In the genomic region with DNA sequence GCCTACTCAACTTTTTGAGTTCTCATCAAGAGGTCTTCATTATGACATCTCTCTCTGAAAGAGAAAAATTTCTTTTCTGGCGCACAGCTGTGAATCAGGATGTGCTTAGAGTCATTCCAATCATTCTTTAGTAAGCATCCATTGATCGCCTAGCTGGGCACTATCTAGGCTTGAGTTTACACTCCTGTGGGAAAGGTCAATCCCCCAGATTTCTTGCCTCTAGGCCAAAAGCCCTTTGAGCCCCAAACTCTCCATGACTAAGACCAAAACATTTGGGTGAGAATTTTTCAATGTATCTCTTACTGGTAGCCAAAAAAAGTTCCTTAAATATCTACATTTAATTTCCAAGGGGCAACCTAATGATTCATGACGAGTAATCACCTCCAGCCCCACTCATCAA, we compare ENCODE assay signal across 19 cellular contexts.
DNase-seq lines count a peak whose midpoint lies in the region; TF ChIP-seq lines count a peak whose summit lies in the region.
"Had no signal": no experiment of that assay in that cellular context is flagged by ENCODE, and none has a peak within 500 bp of the region (broad histone marks: within the 10 kb centered on the region; RNA-seq: fewer than 3 reads in every experiment).

No MANE protein-coding gene starts in this region.

- no peak overlapping the region for H3K23ac ChIP-seq in mesendoderm (ENCODE audit: low read length)

- no peak overlapping the region for H2AK5ac ChIP-seq in mesendoderm (ENCODE audit: low read length)

- no peak overlapping the region for H3K27ac ChIP-seq in mesendoderm (ENCODE audit: low read depth, low read length)

- H3K79me1 ChIP-seq in mesendoderm (ENCODE audit: low read length), result no peaks in the 10 kb centered on the region

- no peak overlapping the region for H2BK15ac ChIP-seq in mesendoderm (replicated peaks; ENCODE audit: low read depth)

- no peak overlapping the region for H3K56ac ChIP-seq in mesendoderm (ENCODE audit: low read length)

- H3K4me3 ChIP-seq in AG10803 (ENCODE audit: low read length) (no peak overlapping the region), choroid plexus epithelial cell (ENCODE audit: low read depth, low read length) (no peak overlapping the region), mesendoderm (ENCODE audit: low read length) (no peak overlapping the region)

- no peak overlapping the region for H4K8ac ChIP-seq in mesendoderm (ENCODE audit: low read depth, low read length)

- no peaks in the 10 kb centered on the region for H3K27me3 ChIP-seq in mesendoderm (ENCODE audit: insufficient read depth, low read length, poor library complexity)

- H2BK120ac ChIP-seq in mesendoderm (ENCODE audit: low read depth, low read length), result no peak overlapping the region

- H3K36me3 Mint-ChIP-seq in activated T-helper 2 cell treated with anti-CD3 and anti-CD28 coated beads, Interferon-gamma antibody, Interleukin-2, Interleukin-4, amounts not matched to agents 10 μg/mL and 5 μg/mL and 100 μg/mL, durations not matched to agents 14 hours and 24 hours and 36 hours (ENCODE audit: low read depth), result no peaks in the 10 kb centered on the region
- H3K36me3 Mint-ChIP-seq: CD8-positive, alpha-beta T cell had no signal

- no peaks in the 10 kb centered on the region for H3K79me2 ChIP-seq in mesendoderm (ENCODE audit: control insufficient read depth, insufficient read depth, low read length)

- TF ChIP-seq CTCF in AG10803 (conservative IDR thresholded peaks at IDR 0.05; ENCODE audit: low read length), result no peak
- no peak for TF ChIP-seq CTCF in choroid plexus epithelial cell (conservative IDR thresholded peaks at IDR 0.05; ENCODE audit: low read depth, low read length)

- H3K36me3 ChIP-seq in mesendoderm (ENCODE audit: control insufficient read depth, insufficient read depth, low read length), result no peaks in the 10 kb centered on the region

- peak overlapping the region; percentile 80 for H3K18ac ChIP-seq in mesendoderm (ENCODE audit: low read length)

- no peaks in the 10 kb centered on the region for H3K27me3 Mint-ChIP-seq in activated T-helper 2 cell treated with anti-CD3 and anti-CD28 coated beads, Interferon-gamma antibody, Interleukin-2, Interleukin-4, amounts not matched to agents 10 μg/mL and 5 μg/mL and 100 μg/mL, durations not matched to agents 14 hours and 24 hours and 36 hours (ENCODE audit: low read depth)

- H3K9ac ChIP-seq in mesendoderm (ENCODE audit: low read length), result no peak overlapping the region

- no peak overlapping the region for H3K27ac Mint-ChIP-seq in activated T-helper 2 cell treated with anti-CD3 and anti-CD28 coated beads, Interferon-gamma antibody, Interleukin-2, Interleukin-4, amounts not matched to agents 10 μg/mL and 5 μg/mL and 100 μg/mL, durations not matched to agents 14 hours and 24 hours and 36 hours
- H3K27ac Mint-ChIP-seq: CD8-positive, alpha-beta T cell had no signal

- no peak overlapping the region for H4K5ac ChIP-seq in mesendoderm (ENCODE audit: low read length)

- H2BK5ac ChIP-seq in mesendoderm (ENCODE audit: low read length), result no peak overlapping the region

- H3K4me1 ChIP-seq in mesendoderm (ENCODE audit: control insufficient read depth, low read depth, low read length), result peaks cover 13% of the 10 kb centered on the region

- H3K4me3 Mint-ChIP-seq in activated T-helper 2 cell treated with anti-CD3 and anti-CD28 coated beads, Interferon-gamma antibody, Interleukin-2, Interleukin-4, amounts not matched to agents 10 μg/mL and 5 μg/mL and 100 μg/mL, durations not matched to agents 14 hours and 24 hours and 36 hours (ENCODE audit: low read depth), result no peak overlapping the region
- H3K4me3 Mint-ChIP-seq: CD8-positive, alpha-beta T cell had no signal

- intact Hi-C loops in activated T-helper 2 cell treated with anti-CD3 and anti-CD28 coated beads, Interferon-gamma antibody, Interleukin-2, Interleukin-4, amounts not matched to agents 10 μg/mL and 5 μg/mL and 100 μg/mL, durations not matched to agents 14 hours and 24 hours and 36 hours (cut with micrococcal nuclease), result no loop called here
- intact Hi-C loops in cardiac septum (cut with DNase I), result no loop called here

- no peaks in the 10 kb centered on the region for H3K4me1 Mint-ChIP-seq in activated T-helper 2 cell treated with anti-CD3 and anti-CD28 coated beads, Interferon-gamma antibody, Interleukin-2, Interleukin-4, amounts not matched to agents 10 μg/mL and 5 μg/mL and 100 μg/mL, durations not matched to agents 14 hours and 24 hours and 36 hours (ENCODE audit: low read depth)

- DNase-seq in AG10803 (ENCODE audit: low read depth), result peak; percentile 7
- peak; percentile 73 for DNase-seq in HS-5 (ENCODE audit: low read depth)
- DNase-seq in choroid plexus epithelial cell (ENCODE audit: low read depth), result peak; percentile 40
- DNase-seq in mesendoderm, result peak; percentile 80
- DNase-seq in NCI-H2196 (lab: John Stamatoyannopoulos, UW; ENCODE audit: unreplicated experiment), result no peak
- no peak for DNase-seq in activated T-helper 2 cell treated with anti-CD3 and anti-CD28 coated beads, Interferon-gamma antibody, Interleukin-2, Interleukin-4, amounts not matched to agents 10 μg/mL and 5 μg/mL and 100 μg/mL, durations not matched to agents 14 hours and 24 hours and 36 hours (ENCODE audit: low spot score)
- no peak for DNase-seq in NCI-H128 (lab: John Stamatoyannopoulos, UW; ENCODE audit: unreplicated experiment)
- DNase-seq in cardiac septum (ENCODE audit: low spot score), result no peak
- DNase-seq: 8988T; AML-193; C1 segment of cervical spinal cord; CD8-positive, alpha-beta T cell; GF-D8; Kasumi-1; NCI-H1092 treated with DMSO at 0.1 percent for 48 hours; NCI-H146; NCI-H2029; NCI-H446 treated with DMSO at 0.1 percent for 48 hours; NCI-H526 treated with DMSO at 0.1 percent for 48 hours had no signal

- H3K4ac ChIP-seq in mesendoderm (ENCODE audit: low read depth, low read length), result no peak overlapping the region

- H3K9me3 Mint-ChIP-seq in activated T-helper 2 cell treated with anti-CD3 and anti-CD28 coated beads, Interferon-gamma antibody, Interleukin-2, Interleukin-4, amounts not matched to agents 10 μg/mL and 5 μg/mL and 100 μg/mL, durations not matched to agents 14 hours and 24 hours and 36 hours, result peaks cover 11% of the 10 kb centered on the region

- no peak overlapping the region for H3K4me2 ChIP-seq in mesendoderm (ENCODE audit: low read length)

- WGBS in mesendoderm (ENCODE audit: extremely low coverage, insufficient coverage, low lambda C conversion rate), result no CpG with 5 or more reads among the region's 3 CpGs

Comparison
In these comparisons a context has a peak if more than half of its experiments do, and no peak if none do; other contexts are left out.
1. DNase-seq: peak in AG10803 (single experiment), HS-5 (single experiment), choroid plexus epithelial cell (single experiment) and mesendoderm (single experiment); none in NCI-H2196 (single experiment), activated T-helper 2 cell treated with anti-CD3 and anti-CD28 coated beads, Interferon-gamma antibody, Interleukin-2, Interleukin-4, amounts not matched to agents 10 μg/mL and 5 μg/mL and 100 μg/mL, durations not matched to agents 14 hours and 24 hours and 36 hours (single experiment), NCI-H128 (single experiment) and cardiac septum (single experiment).